ENCODE assay signal across 1 cellular context in the genomic region with DNA sequence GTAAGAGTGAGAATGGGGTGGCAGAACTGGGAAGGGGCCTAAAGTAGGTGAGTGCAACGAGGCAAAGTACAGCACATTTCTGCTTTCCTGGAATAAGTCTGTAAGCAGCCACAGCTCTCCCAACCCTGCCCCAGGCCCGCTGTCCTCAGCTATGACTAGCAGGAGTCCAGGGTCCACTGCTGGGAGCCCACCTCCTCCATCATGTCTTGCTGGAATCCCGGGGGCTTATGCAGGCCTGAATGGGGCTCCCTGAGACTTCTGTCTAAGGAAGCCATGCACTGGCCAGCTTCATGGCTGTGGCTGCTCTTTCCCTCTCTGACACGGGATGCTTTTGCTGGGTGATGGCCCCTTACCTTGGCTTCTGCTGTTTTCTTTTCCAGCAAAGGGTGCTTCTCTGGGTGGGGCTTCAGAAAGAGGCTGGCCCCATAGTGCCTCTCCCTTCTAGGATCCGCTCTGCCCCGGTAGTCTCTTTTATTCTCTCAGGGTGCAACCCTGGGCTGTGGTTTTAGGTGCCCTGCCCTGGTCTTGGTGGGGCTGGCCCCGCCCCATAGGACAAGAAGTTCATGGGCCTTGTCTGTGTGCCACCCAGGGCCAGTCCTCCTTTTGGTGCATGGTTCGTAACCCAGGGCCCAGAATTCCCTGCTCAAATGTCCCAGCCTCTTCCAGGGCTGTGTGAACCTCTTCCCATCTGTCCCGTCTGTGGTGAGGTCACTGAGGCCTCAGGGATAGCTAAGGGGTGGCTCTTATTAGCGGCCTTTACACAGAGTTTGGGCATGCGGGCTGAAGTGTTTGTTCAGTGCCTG.
TF ChIP-seq lines count a peak whose summit lies in the region.

No MANE protein-coding gene starts in this region.

TF ChIP-seq in HepG2, 621 proteins besides CTCF, POLR2A, EP300 and RAD21 (continued from another document and continues in another):
- TF ChIP-seq, protein P1, sequence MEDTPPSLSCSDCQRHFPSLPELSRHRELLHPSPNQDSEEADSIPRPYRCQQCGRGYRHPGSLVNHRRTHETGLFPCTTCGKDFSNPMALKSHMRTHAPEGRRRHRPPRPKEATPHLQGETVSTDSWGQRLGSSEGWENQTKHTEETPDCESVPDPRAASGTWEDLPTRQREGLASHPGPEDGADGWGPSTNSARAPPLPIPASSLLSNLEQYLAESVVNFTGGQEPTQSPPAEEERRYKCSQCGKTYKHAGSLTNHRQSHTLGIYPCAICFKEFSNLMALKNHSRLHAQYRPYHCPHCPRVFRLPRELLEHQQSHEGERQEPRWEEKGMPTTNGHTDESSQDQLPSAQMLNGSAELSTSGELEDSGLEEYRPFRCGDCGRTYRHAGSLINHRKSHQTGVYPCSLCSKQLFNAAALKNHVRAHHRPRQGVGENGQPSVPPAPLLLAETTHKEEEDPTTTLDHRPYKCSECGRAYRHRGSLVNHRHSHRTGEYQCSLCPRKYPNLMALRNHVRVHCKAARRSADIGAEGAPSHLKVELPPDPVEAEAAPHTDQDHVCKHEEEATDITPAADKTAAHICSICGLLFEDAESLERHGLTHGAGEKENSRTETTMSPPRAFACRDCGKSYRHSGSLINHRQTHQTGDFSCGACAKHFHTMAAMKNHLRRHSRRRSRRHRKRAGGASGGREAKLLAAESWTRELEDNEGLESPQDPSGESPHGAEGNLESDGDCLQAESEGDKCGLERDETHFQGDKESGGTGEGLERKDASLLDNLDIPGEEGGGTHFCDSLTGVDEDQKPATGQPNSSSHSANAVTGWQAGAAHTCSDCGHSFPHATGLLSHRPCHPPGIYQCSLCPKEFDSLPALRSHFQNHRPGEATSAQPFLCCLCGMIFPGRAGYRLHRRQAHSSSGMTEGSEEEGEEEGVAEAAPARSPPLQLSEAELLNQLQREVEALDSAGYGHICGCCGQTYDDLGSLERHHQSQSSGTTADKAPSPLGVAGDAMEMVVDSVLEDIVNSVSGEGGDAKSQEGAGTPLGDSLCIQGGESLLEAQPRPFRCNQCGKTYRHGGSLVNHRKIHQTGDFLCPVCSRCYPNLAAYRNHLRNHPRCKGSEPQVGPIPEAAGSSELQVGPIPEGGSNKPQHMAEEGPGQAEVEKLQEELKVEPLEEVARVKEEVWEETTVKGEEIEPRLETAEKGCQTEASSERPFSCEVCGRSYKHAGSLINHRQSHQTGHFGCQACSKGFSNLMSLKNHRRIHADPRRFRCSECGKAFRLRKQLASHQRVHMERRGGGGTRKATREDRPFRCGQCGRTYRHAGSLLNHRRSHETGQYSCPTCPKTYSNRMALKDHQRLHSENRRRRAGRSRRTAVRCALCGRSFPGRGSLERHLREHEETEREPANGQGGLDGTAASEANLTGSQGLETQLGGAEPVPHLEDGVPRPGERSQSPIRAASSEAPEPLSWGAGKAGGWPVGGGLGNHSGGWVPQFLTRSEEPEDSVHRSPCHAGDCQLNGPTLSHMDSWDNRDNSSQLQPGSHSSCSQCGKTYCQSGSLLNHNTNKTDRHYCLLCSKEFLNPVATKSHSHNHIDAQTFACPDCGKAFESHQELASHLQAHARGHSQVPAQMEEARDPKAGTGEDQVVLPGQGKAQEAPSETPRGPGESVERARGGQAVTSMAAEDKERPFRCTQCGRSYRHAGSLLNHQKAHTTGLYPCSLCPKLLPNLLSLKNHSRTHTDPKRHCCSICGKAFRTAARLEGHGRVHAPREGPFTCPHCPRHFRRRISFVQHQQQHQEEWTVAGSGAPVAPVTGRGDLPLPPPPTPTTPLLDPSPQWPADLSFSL (CRISPR knock-in tag; IDR thresholded peaks at IDR 0.05): no peak
- TF ChIP-seq POLR2AphosphoS5 (IDR thresholded peaks at IDR 0.05; ENCODE audit: low read depth, low read length) (no peak; the same call in 1 of the 2 replicates), ZNF552 (CRISPR knock-in tag; IDR thresholded peaks at IDR 0.05; ENCODE audit: borderline replicate concordance) (no peak), FOSL1 (CRISPR knock-in tag; IDR thresholded peaks at IDR 0.05; ENCODE audit: borderline replicate concordance) (no peak), PHF8 (CRISPR knock-in tag; IDR thresholded peaks at IDR 0.05) (0 out of 2 replicates have a peak, but pooled peaks have one; percentile 12), SETDB1 (CRISPR knock-in tag; IDR thresholded peaks at IDR 0.05; ENCODE audit: borderline replicate concordance) (no peak), KLF13 (CRISPR knock-in tag; IDR thresholded peaks at IDR 0.05) (no peak), SOX13 (IDR thresholded peaks at IDR 0.05) (no peak), SOX13 (CRISPR knock-in tag; conservative IDR thresholded peaks at IDR 0.05 in 1 of 2, IDR thresholded peaks at IDR 0.05 in 1 of 2) (peak in 1 of 2 experiments; percentile 57; a peak in 2 of 4 replicates), ZNF282 (IDR thresholded peaks at IDR 0.05; ENCODE audit: partially characterized antibody) (no peak)
- TF ChIP-seq, protein P2, sequence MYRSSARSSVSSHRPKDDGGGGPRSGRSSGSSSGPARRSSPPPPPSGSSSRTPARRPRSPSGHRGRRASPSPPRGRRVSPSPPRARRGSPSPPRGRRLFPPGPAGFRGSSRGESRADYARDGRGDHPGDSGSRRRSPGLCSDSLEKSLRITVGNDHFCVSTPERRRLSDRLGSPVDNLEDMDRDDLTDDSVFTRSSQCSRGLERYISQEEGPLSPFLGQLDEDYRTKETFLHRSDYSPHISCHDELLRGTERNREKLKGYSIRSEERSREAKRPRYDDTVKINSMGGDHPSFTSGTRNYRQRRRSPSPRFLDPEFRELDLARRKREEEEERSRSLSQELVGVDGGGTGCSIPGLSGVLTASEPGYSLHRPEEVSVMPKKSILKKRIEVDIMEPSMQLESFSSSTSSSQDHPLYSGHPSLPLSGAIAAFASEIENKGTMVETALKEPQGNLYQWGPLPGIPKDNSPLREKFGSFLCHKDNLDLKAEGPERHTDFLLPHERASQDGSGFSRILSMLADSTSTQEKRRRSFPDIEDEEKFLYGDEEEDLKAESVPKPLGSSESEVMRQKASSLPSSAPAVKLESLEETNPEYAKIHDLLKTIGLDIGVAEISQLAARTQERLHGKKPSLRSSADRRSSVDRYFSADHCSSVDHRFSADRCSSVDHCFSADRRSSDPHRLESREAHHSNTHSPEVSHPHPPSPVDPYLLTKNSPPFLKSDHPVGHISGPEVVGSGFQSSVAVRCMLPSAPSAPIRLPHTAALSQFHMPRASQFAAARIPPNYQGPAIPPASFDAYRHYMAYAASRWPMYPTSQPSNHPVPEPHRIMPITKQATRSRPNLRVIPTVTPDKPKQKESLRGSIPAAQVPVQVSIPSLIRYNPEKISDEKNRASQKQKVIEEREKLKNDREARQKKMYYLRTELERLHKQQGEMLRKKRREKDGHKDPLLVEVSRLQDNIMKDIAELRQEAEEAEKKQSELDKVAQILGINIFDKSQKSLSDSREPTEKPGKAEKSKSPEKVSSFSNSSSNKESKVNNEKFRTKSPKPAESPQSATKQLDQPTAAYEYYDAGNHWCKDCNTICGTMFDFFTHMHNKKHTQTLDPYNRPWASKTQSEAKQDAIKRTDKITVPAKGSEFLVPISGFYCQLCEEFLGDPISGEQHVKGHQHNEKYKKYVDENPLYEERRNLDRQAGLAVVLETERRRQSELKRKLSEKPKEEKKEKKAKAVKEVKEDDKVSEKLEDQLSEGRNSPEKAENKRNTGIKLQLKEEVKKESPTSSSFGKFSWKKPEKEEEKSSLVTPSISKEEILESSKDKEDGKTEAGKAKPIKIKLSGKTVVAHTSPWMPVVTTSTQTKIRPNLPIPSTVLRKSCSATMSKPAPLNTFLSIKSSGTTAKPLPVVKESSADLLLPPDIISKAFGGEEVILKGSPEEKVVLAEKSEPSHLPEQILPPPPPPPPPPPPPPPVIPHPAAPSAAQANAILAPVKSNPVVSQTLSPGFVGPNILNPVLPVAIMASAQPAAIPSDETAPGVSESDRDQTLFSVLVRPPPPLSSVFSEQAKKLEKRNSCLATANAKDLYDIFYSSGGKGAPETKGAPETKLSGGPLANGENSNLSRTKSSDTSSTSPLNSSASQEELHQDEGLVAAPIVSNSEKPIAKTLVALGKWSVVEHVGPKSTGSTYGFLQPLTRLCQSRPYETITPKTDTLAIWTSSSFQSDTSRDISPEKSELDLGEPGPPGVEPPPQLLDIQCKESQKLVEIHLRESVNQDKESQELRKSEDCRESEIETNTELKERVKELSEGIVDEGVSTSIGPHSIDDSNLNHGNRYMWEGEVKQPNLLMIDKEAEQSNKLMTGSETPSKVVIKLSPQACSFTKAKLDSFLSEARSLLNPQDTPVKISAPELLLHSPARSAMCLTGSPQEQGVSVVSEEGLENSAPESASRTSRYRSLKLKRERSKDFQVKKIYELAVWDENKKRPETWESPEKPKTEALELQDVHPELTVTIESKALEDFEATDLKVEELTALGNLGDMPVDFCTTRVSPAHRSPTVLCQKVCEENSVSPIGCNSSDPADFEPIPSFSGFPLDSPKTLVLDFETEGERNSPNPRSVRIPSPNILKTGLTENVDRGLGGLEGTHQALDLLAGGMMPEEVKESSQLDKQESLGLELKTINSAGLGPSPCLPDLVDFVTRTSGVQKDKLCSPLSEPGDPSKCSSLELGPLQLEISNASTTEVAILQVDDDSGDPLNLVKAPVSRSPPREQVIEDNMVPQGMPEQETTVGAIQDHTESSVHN (CRISPR knock-in tag; IDR thresholded peaks at IDR 0.05): 0 out of 2 replicates have a peak, but pooled peaks have one; percentile 42
- TF ChIP-seq, protein P3, sequence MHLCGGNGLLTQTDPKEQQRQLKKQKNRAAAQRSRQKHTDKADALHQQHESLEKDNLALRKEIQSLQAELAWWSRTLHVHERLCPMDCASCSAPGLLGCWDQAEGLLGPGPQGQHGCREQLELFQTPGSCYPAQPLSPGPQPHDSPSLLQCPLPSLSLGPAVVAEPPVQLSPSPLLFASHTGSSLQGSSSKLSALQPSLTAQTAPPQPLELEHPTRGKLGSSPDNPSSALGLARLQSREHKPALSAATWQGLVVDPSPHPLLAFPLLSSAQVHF (CRISPR knock-in tag; IDR thresholded peaks at IDR 0.05): no peak
- TF ChIP-seq, protein P4, sequence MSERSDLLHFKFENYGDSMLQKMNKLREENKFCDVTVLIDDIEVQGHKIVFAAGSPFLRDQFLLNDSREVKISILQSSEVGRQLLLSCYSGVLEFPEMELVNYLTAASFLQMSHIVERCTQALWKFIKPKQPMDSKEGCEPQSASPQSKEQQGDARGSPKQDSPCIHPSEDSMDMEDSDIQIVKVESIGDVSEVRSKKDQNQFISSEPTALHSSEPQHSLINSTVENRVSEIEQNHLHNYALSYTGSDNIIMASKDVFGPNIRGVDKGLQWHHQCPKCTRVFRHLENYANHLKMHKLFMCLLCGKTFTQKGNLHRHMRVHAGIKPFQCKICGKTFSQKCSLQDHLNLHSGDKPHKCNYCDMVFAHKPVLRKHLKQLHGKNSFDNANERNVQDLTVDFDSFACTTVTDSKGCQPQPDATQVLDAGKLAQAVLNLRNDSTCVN (CRISPR knock-in tag; IDR thresholded peaks at IDR 0.05; ENCODE audit: borderline replicate concordance): no peak
- TF ChIP-seq, protein P5, sequence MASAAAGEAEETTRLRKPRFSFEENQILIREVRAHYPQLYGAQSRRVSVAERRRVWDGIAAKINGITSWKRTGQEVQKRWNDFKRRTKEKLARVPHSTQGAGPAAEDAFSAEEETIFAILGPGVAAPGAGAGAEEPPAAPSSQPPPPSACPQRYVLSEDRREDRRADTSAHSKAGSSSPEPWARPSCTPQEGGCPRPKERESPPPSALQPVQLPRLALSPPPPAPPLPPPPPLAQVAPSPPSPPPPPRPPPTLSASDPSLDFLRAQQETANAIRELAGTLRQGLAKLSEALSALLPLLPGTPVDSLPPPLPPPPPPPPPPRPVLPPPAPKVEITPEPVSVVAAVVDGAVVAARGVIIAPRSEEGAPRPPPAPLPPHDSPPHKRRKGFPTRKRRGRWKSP (CRISPR knock-in tag; IDR thresholded peaks at IDR 0.05): no peak
- TF ChIP-seq, protein P6, sequence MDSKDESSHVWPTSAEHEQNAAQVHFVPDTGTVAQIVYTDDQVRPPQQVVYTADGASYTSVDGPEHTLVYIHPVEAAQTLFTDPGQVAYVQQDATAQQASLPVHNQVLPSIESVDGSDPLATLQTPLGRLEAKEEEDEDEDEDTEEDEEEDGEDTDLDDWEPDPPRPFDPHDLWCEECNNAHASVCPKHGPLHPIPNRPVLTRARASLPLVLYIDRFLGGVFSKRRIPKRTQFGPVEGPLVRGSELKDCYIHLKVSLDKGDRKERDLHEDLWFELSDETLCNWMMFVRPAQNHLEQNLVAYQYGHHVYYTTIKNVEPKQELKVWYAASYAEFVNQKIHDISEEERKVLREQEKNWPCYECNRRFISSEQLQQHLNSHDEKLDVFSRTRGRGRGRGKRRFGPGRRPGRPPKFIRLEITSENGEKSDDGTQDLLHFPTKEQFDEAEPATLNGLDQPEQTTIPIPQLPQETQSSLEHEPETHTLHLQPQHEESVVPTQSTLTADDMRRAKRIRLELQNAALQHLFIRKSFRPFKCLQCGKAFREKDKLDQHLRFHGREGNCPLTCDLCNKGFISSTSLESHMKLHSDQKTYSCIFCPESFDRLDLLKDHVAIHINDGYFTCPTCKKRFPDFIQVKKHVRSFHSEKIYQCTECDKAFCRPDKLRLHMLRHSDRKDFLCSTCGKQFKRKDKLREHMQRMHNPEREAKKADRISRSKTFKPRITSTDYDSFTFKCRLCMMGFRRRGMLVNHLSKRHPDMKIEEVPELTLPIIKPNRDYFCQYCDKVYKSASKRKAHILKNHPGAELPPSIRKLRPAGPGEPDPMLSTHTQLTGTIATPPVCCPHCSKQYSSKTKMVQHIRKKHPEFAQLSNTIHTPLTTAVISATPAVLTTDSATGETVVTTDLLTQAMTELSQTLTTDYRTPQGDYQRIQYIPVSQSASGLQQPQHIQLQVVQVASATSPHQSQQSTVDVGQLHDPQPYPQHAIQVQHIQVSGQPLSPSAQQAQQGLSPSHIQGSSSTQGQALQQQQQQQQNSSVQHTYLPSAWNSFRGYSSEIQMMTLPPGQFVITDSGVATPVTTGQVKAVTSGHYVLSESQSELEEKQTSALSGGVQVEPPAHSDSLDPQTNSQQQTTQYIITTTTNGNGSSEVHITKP (CRISPR knock-in tag; IDR thresholded peaks at IDR 0.05; ENCODE audit: low read depth): no peak; the same call in 1 of the 2 replicates
